Comparison of ENCODE assay signal across 8 cellular contexts in the genomic region with DNA sequence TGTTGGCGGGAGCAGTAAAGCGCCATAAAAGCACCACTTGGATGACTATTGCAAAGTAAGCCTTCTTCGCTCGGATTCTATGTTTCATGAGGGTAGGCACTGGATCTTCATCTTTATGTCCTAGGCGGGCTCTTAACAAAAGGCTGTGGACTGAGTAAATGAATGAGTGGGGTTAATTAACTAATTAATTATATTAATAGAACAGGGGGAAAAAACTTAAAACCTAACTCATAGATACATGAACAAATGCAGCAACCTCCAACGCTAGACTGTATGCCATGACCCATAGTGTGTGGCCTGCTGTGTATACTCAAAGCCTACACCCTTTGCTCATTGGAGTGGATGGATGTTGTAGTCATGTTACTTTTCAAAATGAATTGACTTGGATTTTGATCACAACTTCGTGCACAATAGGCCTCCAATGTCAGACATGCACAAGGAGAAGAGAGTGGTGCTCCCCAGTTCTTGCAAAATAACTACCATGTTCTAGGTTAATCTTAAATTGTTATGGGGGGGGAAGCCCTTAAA. TPM values are rescaled to one million over a fixed set of nuclear protein-coding genes. Genes with fewer than 3 reads are reported as not detected.
DNase-seq lines count a peak whose midpoint lies in the region; ATAC-seq and TF ChIP-seq lines count a peak whose summit lies in the region.

No MANE protein-coding gene starts in this region.

- peak overlapping the region; percentile 69 for H3K4me3 ChIP-seq in HEK293 (ENCODE audit: low read depth, low read length)
- H3K4me3 ChIP-seq in cardiac fibroblast (replicated peaks in 1 of 2; ENCODE audit: low read depth in 2 of 2, low read length in 2 of 2): peak overlapping the region; percentile 31 to 55

- peak overlapping the region; percentile 76 for H3K27ac Mint-ChIP-seq in CD4-positive, alpha-beta T cell
- H3K27ac Mint-ChIP-seq in neural crest cell (ENCODE audit: unreplicated experiment): no peak overlapping the region

- H3K36me3 ChIP-seq in HEK293 (ENCODE audit: control insufficient read depth in 2 of 2, insufficient read depth in 1 of 2, low read length in 2 of 2): no peaks in the 10 kb centered on the region

- peak overlapping the region; percentile 77 for H3K4me3 Mint-ChIP-seq in CD4-positive, alpha-beta T cell
- peak overlapping the region; percentile 31 for H3K4me3 Mint-ChIP-seq in neural crest cell

- no peak for ATAC-seq in CD4-positive, alpha-beta T cell (ENCODE audit: poor library complexity)
- no peak for ATAC-seq in HG03175 (IDR thresholded peaks at IDR 0.05; ENCODE audit: unreplicated experiment)

- H3K4me1 Mint-ChIP-seq in CD4-positive, alpha-beta T cell (ENCODE audit: low read depth): peaks cover 69% of the 10 kb centered on the region
- peaks cover 27% of the 10 kb centered on the region for H3K4me1 Mint-ChIP-seq in neural crest cell

- no peaks in the 10 kb centered on the region; the same call in none of the 2 replicates for H3K4me1 ChIP-seq in HEK293 (ENCODE audit: control insufficient read depth, insufficient read depth, low read length)

- peak overlapping the region; percentile 2 for H3K27ac ChIP-seq in CD4-positive, alpha-beta T cell (ENCODE audit: low read depth, low read length)
- H3K27ac ChIP-seq in HEK293 (ENCODE audit: extremely low read depth, low read depth, low read length): no peak overlapping the region

- H3K27me3 ChIP-seq in CD4-positive, alpha-beta T cell (ENCODE audit: control insufficient read depth, insufficient read depth, low read length): no peaks in the 10 kb centered on the region

- intact Hi-C loops in CD4-positive, alpha-beta T cell (cut with DNase I, micrococcal nuclease): loop anchor here (5.0 kb wide), 5 partner anchors 55 to 175 kb away; no protein-coding TSS in a partner anchor

- TF ChIP-seq CTCF in CD4-positive, alpha-beta T cell (IDR thresholded peaks at IDR 0.05): no peak
- no peak for TF ChIP-seq CTCF in HEK293 (tag by site-specific recombination; IDR thresholded peaks at IDR 0.05)
- no peak for TF ChIP-seq CTCF in cardiac fibroblast (IDR thresholded peaks at IDR 0.05; ENCODE audit: low read depth, low read length)
- TF ChIP-seq CTCF in neural crest cell (conservative IDR thresholded peaks at IDR 0.05): no peak

- POLR2A ChIA-PET in CD4-positive, alpha-beta T cell (lab: Charles Lee): interaction anchor here (0.6 to 6.8 kb wide), 10 partner anchors 8 to 171 kb away, joined by 3 to 96 read pairs (median 13); no protein-coding TSS in a partner anchor
- POLR2A ChIA-PET in HEK293 (lab: Yijun Ruan, JAX): no interaction called here

- peaks cover 16% of the 10 kb centered on the region for H3K36me3 Mint-ChIP-seq in CD4-positive, alpha-beta T cell (ENCODE audit: low read depth)
- no peaks in the 10 kb centered on the region for H3K36me3 Mint-ChIP-seq in neural crest cell (ENCODE audit: low read depth)

- no peaks in the 10 kb centered on the region for H3K9me3 Mint-ChIP-seq in CD4-positive, alpha-beta T cell
- no peaks in the 10 kb centered on the region for H3K9me3 Mint-ChIP-seq in neural crest cell

- H3K9me3 ChIP-seq in CD4-positive, alpha-beta T cell (ENCODE audit: control insufficient read depth, low read length): no peaks in the 10 kb centered on the region
- H3K9me3 ChIP-seq in HEK293 (ENCODE audit: control insufficient read depth, insufficient read depth, low read depth, low read length): no peaks in the 10 kb centered on the region

- no peaks in the 10 kb centered on the region for H3K27me3 Mint-ChIP-seq in CD4-positive, alpha-beta T cell
- peaks cover 90% of the 10 kb centered on the region for H3K27me3 Mint-ChIP-seq in neural crest cell (ENCODE audit: low read depth)

- CTCF ChIA-PET in CD4-positive, alpha-beta T cell (lab: Charles Lee): interaction anchor here (1.2 to 6.0 kb wide), 7 partner anchors 12 to 986 kb away, joined by 3 to 50 read pairs (median 4); a partner anchor contains a TSS
- CTCF ChIA-PET in HEK293 (lab: Yijun Ruan, JAX): interaction anchor here (0.6 to 0.9 kb wide), 3 partner anchors 8 to 156 kb away, joined by 3 to 4 read pairs (median 3); no protein-coding TSS in a partner anchor

- DNase-seq in CD4-positive, alpha-beta T cell: no peak
- DNase-seq in cardiac fibroblast (ENCODE audit: low read depth in 2 of 2) (no peak), neural crest cell (ENCODE audit: low read depth, low spot score) (no peak), iPS-NIHi7 (ENCODE audit: extremely low spot score) (no peak), NCI-H1436 (lab: John Stamatoyannopoulos, UW) (no peak)
- DNase-seq in activated CD8-positive, alpha-beta memory T cell treated with anti-CD3 and anti-CD28 coated beads, Interleukin-2, amount 50 U/mL, for 4 hours: no peak

TF ChIP-seq in HEK293, 187 proteins besides CTCF, POLR2A, EP300 and RAD21 (continues in another document):
- TF ChIP-seq ZNF600 (tag by site-specific recombination; IDR thresholded peaks at IDR 0.05) (no peak), ZNF555 (tag by site-specific recombination; conservative IDR thresholded peaks at IDR 0.05) (no peak), ZNF324 (tag by site-specific recombination; IDR thresholded peaks at IDR 0.05) (no peak), GLIS2 (tag by site-specific recombination; IDR thresholded peaks at IDR 0.05) (no peak), KLF7 (tag by site-specific recombination; IDR thresholded peaks at IDR 0.05; ENCODE audit: borderline replicate concordance) (0 out of 2 replicates have a peak, but pooled peaks have one; percentile 30), ZNF2 (tag by site-specific recombination; IDR thresholded peaks at IDR 0.05) (0 out of 2 replicates have a peak, but pooled peaks have one; percentile 24), MYNN (tag by site-specific recombination; IDR thresholded peaks at IDR 0.05; ENCODE audit: borderline replicate concordance) (peak; percentile 80; the same call in 1 of the 2 replicates), YY1 (tag by site-specific recombination; IDR thresholded peaks at IDR 0.05) (0 out of 2 replicates have a peak, but pooled peaks have one; percentile 26)
- TF ChIP-seq, protein P1, sequence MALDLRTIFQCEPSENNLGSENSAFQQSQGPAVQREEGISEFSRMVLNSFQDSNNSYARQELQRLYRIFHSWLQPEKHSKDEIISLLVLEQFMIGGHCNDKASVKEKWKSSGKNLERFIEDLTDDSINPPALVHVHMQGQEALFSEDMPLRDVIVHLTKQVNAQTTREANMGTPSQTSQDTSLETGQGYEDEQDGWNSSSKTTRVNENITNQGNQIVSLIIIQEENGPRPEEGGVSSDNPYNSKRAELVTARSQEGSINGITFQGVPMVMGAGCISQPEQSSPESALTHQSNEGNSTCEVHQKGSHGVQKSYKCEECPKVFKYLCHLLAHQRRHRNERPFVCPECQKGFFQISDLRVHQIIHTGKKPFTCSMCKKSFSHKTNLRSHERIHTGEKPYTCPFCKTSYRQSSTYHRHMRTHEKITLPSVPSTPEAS (tag by site-specific recombination; IDR thresholded peaks at IDR 0.05): no peak
- TF ChIP-seq, protein P2, sequence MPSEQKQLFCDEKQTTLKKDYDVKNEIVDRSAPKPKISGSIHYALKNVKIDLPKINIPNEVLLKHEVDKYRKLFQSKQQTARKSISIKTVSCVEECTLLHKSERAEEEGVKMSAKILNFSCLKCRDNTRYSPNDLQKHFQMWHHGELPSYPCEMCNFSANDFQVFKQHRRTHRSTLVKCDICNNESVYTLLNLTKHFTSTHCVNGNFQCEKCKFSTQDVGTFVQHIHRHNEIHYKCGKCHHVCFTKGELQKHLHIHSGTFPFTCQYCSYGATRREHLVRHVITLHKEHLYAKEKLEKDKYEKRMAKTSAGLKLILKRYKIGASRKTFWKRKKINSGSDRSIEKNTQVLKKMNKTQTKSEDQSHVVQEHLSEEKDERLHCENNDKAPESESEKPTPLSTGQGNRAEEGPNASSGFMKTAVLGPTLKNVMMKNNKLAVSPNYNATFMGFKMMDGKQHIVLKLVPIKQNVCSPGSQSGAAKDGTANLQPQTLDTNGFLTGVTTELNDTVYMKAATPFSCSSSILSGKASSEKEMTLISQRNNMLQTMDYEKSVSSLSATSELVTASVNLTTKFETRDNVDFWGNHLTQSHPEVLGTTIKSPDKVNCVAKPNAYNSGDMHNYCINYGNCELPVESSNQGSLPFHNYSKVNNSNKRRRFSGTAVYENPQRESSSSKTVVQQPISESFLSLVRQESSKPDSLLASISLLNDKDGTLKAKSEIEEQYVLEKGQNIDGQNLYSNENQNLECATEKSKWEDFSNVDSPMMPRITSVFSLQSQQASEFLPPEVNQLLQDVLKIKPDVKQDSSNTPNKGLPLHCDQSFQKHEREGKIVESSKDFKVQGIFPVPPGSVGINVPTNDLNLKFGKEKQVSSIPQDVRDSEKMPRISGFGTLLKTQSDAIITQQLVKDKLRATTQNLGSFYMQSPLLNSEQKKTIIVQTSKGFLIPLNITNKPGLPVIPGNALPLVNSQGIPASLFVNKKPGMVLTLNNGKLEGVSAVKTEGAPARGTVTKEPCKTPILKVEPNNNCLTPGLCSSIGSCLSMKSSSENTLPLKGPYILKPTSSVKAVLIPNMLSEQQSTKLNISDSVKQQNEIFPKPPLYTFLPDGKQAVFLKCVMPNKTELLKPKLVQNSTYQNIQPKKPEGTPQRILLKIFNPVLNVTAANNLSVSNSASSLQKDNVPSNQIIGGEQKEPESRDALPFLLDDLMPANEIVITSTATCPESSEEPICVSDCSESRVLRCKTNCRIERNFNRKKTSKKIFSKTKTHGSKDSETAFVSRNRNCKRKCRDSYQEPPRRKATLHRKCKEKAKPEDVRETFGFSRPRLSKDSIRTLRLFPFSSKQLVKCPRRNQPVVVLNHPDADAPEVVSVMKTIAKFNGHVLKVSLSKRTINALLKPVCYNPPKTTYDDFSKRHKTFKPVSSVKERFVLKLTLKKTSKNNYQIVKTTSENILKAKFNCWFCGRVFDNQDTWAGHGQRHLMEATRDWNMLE (tag by site-specific recombination; conservative IDR thresholded peaks at IDR 0.05; ENCODE audit: low read depth): no peak

RNA-seq across cellular contexts. Expression of a gene that starts 0.4 kb away (rescaled TPM):
- 10 to 100 TPM; 13.0 to 15.3 TPM for total RNA-seq in CD4-positive, alpha-beta T cell
- 0.11 and 0.16 TPM in 2 replicates for total RNA-seq in neural crest cell

Comparison
In these comparisons a context has a peak if more than half of its experiments do, and no peak if none do; other contexts are left out.
1. RNA of a gene that starts 0.4 kb away (total RNA-seq): 13.0 to 15.3 TPM in CD4-positive, alpha-beta T cell; 0.11 to 0.16 TPM in neural crest cell; every median in the first group is over 10 times any median in the second.